ENCODE assay signal across 8 cellular contexts in the genomic region with DNA sequence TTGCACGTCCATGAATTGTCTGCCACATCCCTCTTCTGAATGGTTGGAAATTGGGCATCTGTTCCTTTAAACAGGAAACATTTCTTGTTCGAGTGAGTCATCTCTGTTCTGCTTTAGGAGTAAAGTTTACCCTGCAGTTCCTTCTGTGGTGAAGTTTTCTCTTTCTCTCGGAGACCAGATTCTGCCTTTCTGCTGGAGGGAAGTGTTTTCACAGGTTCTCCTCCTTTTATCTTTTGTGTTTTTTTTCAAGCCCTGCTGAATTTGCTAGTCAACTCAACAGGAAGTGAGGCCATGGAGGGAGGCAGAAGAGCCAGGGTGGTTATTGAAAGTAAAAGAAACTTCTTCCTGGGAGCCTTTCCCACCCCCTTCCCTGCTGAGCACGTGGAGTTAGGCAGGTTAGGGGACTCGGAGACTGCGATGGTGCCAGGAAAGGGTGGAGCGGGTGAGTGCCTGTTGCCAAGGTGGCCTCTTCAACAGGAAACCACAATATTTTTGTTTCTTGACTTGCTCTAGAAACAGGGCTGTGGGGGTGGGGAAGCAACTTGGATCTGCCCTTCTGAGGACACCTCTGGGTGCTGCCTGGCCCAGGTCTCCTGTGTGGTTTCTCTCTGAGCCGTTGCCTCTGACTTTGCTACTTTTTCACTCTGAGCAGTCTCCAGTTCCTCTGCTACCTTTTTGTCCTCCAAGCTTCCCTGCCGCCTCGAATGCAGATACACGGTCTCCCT. TPM values are rescaled to one million over a fixed set of nuclear protein-coding genes. Genes with fewer than 3 reads are reported as not detected.
DNase-seq lines count a peak whose midpoint lies in the region; ATAC-seq and TF ChIP-seq lines count a peak whose summit lies in the region.

No MANE protein-coding gene starts in this region.

- POLR2A ChIA-PET in PC-9 (lab: Charles Lee; ENCODE audit: unreplicated experiment): interaction anchor here (0.6 to 0.7 kb wide), 3 partner anchors 191 to 295 kb away, joined by 3 to 4 read pairs (median 4); no protein-coding TSS in a partner anchor

- H3K4me2 ChIP-seq in PC-9 (peak overlapping the region; percentile 79), fibroblast of lung (ENCODE audit: extremely low read depth, insufficient read depth, low read length) (peak overlapping the region; percentile 97), neural progenitor cell (peak overlapping the region; percentile 41)

- H3K4me3 ChIP-seq in PC-9 (peak overlapping the region; percentile 59), fibroblast of lung (replicated peaks in 1 of 4; ENCODE audit: control extremely low read depth in 1 of 4, insufficient read depth in 1 of 4, low read depth in 3 of 4, low read length in 4 of 4) (peak overlapping the region; percentile 62 to 89 (median 76)), neural progenitor cell (no peak overlapping the region), subcutaneous abdominal adipose tissue (ENCODE audit: low read depth in 1 of 5, low read length in 5 of 5) (peak overlapping the region; percentile 74 to 99 (median 90))

- H3K27ac ChIP-seq in PC-9 (peak overlapping the region; percentile 94), fibroblast of lung (ENCODE audit: insufficient read depth, low read length) (peak overlapping the region; percentile 94), neural progenitor cell (no peak overlapping the region), subcutaneous abdominal adipose tissue (ENCODE audit: low read depth, low read length) (peak overlapping the region; percentile 98)

- intact Hi-C loops in PC-9 (cut with micrococcal nuclease; ENCODE audit: unreplicated experiment): loop anchor here (1.0 to 5.0 kb wide), 2 partner anchors 22 to 384 kb away; partner anchors contain the start of gene TMEM237

- H3K27me3 Mint-ChIP-seq in neural progenitor cell (ENCODE audit: insufficient read depth, low read depth): peaks cover 2% of the 10 kb centered on the region

- ATAC-seq in HG03196 (IDR thresholded peaks at IDR 0.05; ENCODE audit: unreplicated experiment): peak; percentile 72

- H3K36me3 Mint-ChIP-seq in neural progenitor cell: no peaks in the 10 kb centered on the region

- peak overlapping the region; percentile 87 for H3K27ac Mint-ChIP-seq in neural progenitor cell

- CTCF ChIA-PET in PC-9 (lab: Charles Lee): interaction anchor here (0.6 kb wide), 1 partner anchor 511 kb away, joined by 3 read pairs; no protein-coding TSS in a partner anchor

- BruUV-seq in PC-9 (replicated peaks; lab: Mats Ljungman, UMichigan): TSS peak; percentile 39

- no peak for TF ChIP-seq CTCF in PC-9 (conservative IDR thresholded peaks at IDR 0.05)
- TF ChIP-seq CTCF in fibroblast of lung (conservative IDR thresholded peaks at IDR 0.05 in 1 of 2, IDR thresholded peaks at IDR 0.05 in 1 of 2; ENCODE audit: low read depth in 1 of 2, low read length in 2 of 2): no peak
- no peak for TF ChIP-seq CTCF in neural progenitor cell (IDR thresholded peaks at IDR 0.05)

- no peaks in the 10 kb centered on the region for H3K9me2 ChIP-seq in PC-9 (ENCODE audit: insufficient read depth)

- H3F3A ChIP-seq in PC-9 (ENCODE audit: insufficient read depth, low read depth): peaks cover 42% of the 10 kb centered on the region
- H3F3A ChIP-seq in neural progenitor cell (ENCODE audit: low read depth): no peaks in the 10 kb centered on the region

- no peaks in the 10 kb centered on the region for H3K9me3 ChIP-seq in PC-9 (ENCODE audit: insufficient read depth, low read depth)
- H3K9me3 ChIP-seq in fibroblast of lung (ENCODE audit: control insufficient read depth, insufficient read depth, low read depth, low read length): no peaks in the 10 kb centered on the region
- no peaks in the 10 kb centered on the region for H3K9me3 ChIP-seq in neural progenitor cell (ENCODE audit: low read depth)
- no peaks in the 10 kb centered on the region for H3K9me3 ChIP-seq in subcutaneous abdominal adipose tissue (ENCODE audit: control insufficient read depth in 5 of 5, low read length in 5 of 5)

- H3K36me3 ChIP-seq in PC-9 (ENCODE audit: low read depth): no peaks in the 10 kb centered on the region
- no peaks in the 10 kb centered on the region for H3K36me3 ChIP-seq in fibroblast of lung (ENCODE audit: control insufficient read depth, insufficient read depth, low read length)
- H3K36me3 ChIP-seq in neural progenitor cell: no peaks in the 10 kb centered on the region
- H3K36me3 ChIP-seq in subcutaneous abdominal adipose tissue (ENCODE audit: control insufficient read depth in 5 of 5, insufficient read depth in 5 of 5, low read length in 5 of 5): no peaks in the 10 kb centered on the region

- H3K27me3 ChIP-seq in PC-9 (ENCODE audit: insufficient read depth, low read depth) (no peaks in the 10 kb centered on the region), fibroblast of lung (ENCODE audit: control insufficient read depth, insufficient read depth, low read length) (no peaks in the 10 kb centered on the region), neural progenitor cell (no peaks in the 10 kb centered on the region), subcutaneous abdominal adipose tissue (ENCODE audit: control insufficient read depth in 5 of 5, insufficient read depth in 4 of 5, low read length in 5 of 5) (no peaks in the 10 kb centered on the region)

- H4K20me1 ChIP-seq in PC-9 (ENCODE audit: insufficient read depth) (no peaks in the 10 kb centered on the region), fibroblast of lung (ENCODE audit: control insufficient read depth, extremely low read depth, insufficient read depth, low read length) (no peaks in the 10 kb centered on the region), neural progenitor cell (ENCODE audit: low read depth) (no peaks in the 10 kb centered on the region)

- peaks cover 43% of the 10 kb centered on the region for H3K79me2 ChIP-seq in PC-9 (ENCODE audit: low read depth)
- peaks cover 26% of the 10 kb centered on the region for H3K79me2 ChIP-seq in fibroblast of lung (ENCODE audit: control insufficient read depth, insufficient read depth, low read length)
- H3K79me2 ChIP-seq in neural progenitor cell (ENCODE audit: low read depth): no peaks in the 10 kb centered on the region

- peaks cover 38% of the 10 kb centered on the region for H3K4me1 ChIP-seq in PC-9 (replicated peaks; ENCODE audit: insufficient read depth)
- H3K4me1 ChIP-seq in fibroblast of lung (ENCODE audit: control insufficient read depth, extremely low read depth, insufficient read depth, low read length): peaks cover 18% of the 10 kb centered on the region
- H3K4me1 ChIP-seq in neural progenitor cell: peaks cover 11% of the 10 kb centered on the region
- H3K4me1 ChIP-seq in subcutaneous abdominal adipose tissue (ENCODE audit: control insufficient read depth in 5 of 5, insufficient read depth in 5 of 5, low read length in 5 of 5): peaks cover 2 to 54% (median 42%) of the 10 kb centered on the region in 5 donors

- H3K9ac ChIP-seq in fibroblast of lung (ENCODE audit: insufficient read depth, low read length) (peak overlapping the region; percentile 80), neural progenitor cell (no peak overlapping the region), subcutaneous abdominal adipose tissue (ENCODE audit: low read length in 5 of 5) (peak overlapping the region; percentile 90 to 96 (median 93))

- H3K4me3 Mint-ChIP-seq in neural progenitor cell: peak overlapping the region; percentile 80

- no peaks in the 10 kb centered on the region for H3K9me3 Mint-ChIP-seq in neural progenitor cell

- peak; percentile 39 for TF ChIP-seq POLR2A in GM18951 (IDR thresholded peaks at IDR 0.05; ENCODE audit: extremely low read depth, insufficient read depth, insufficient read length)

- DNase-seq in AG08395 (ENCODE audit: low spot score) (peak; percentile 70), PC-9 (peak; percentile 86 to 91), fibroblast of lung (ENCODE audit: low read depth in 2 of 2) (peak; percentile 81 to 83), neural progenitor cell (ENCODE audit: low spot score) (no peak)
- peak; percentile 91 for DNase-seq in activated T-cell treated with anti-CD3 and anti-CD28 coated beads, Interleukin-2, amount 50 U/mL, for 48 hours

- in situ Hi-C loops in GM18951 (cut with MboI; ENCODE audit: low sequenced_read_pairs, unreplicated experiment): no loop called here

- H3K4me1 Mint-ChIP-seq in neural progenitor cell: peaks cover 23% of the 10 kb centered on the region

- H2AFZ ChIP-seq in PC-9 (peak overlapping the region; percentile 75), fibroblast of lung (ENCODE audit: low read length) (peak overlapping the region; percentile 98), neural progenitor cell (replicated peaks) (peak overlapping the region; percentile 98)

RNA-seq across cellular contexts. Expression of gene CASP8, which starts 2.2 kb away (rescaled TPM):
- 42.4 and 48.2 TPM in 2 replicates for total RNA-seq in PC-9 (2021)
- total RNA-seq in fibroblast of lung: 31.5 and 38.3 TPM in 2 replicates
- polyA plus RNA-seq in fibroblast of lung: 19.7 and 22.6 TPM in 2 replicates
- polyA plus RNA-seq in fibroblast of lung (2012): 12.6 and 15.2 TPM in 2 replicates
- 3.8 and 4.9 TPM in 2 replicates for polyA minus RNA-seq in fibroblast of lung (ENCODE audit: low replicate concordance)
- 2.1 and 3.1 TPM in 2 replicates for total RNA-seq in neural progenitor cell (ENCODE audit: low replicate concordance)

Comparison
In these comparisons a context has a peak if more than half of its experiments do, and no peak if none do; other contexts are left out.
1. H3K4me2 ChIP-seq: peak in every context shown above with its lines; median percentile 97 in fibroblast of lung; 79 in PC-9; 41 in neural progenitor cell.